Comparison of ENCODE assay signal across 8 cellular contexts in genomic region chr11:12110714-12111481, GRCh38. TPM values are rescaled to one million over a fixed set of nuclear protein-coding genes. Genes with fewer than 3 reads are reported as not detected.
DNase-seq lines count a peak whose midpoint lies in the region; ATAC-seq and TF ChIP-seq lines count a peak whose summit lies in the region.

No MANE protein-coding gene starts in this region.

- peak; percentile 19 to 27 for ATAC-seq in CD4-positive, CD25-positive, alpha-beta regulatory T cell (ENCODE audit: low read depth in 2 of 2)
- ATAC-seq in GM19023 (IDR thresholded peaks at IDR 0.05; ENCODE audit: unreplicated experiment) (peak; percentile 28), HG03108 (IDR thresholded peaks at IDR 0.05; ENCODE audit: unreplicated experiment) (peak; percentile 11), T-cell (replicated peaks in 1 of 4) (peak; percentile 41 to 58 (median 53))
- peak; percentile 49 for ATAC-seq in stimulated activated naive CD8-positive, alpha-beta T cell treated with anti-CD3 and anti-CD28 coated beads, Interleukin-15, amount 100 ng/mL, for 72 hours

- H3K9me3 Mint-ChIP-seq in CD4-positive, CD25-positive, alpha-beta regulatory T cell, result peaks cover 0 to 2% (median 0%) of the 10 kb centered on the region in 7 donors
- no peaks in the 10 kb centered on the region for H3K9me3 Mint-ChIP-seq in T-cell
- no peaks in the 10 kb centered on the region for H3K9me3 Mint-ChIP-seq in stimulated activated naive CD8-positive, alpha-beta T cell treated with anti-CD3 and anti-CD28 coated beads, Interleukin-15, amount 100 ng/mL, for 72 hours

- no peaks in the 10 kb centered on the region for H3K9me3 ChIP-seq in CD4-positive, CD25-positive, alpha-beta regulatory T cell (ENCODE audit: control insufficient read depth in 2 of 2, low read length in 2 of 2)

- no peak overlapping the region for H3K27ac ChIP-seq in CD4-positive, CD25-positive, alpha-beta regulatory T cell (ENCODE audit: insufficient read depth, low read length, poor library complexity, severe bottlenecking)

- H3K27me3 ChIP-seq in CD4-positive, CD25-positive, alpha-beta regulatory T cell (ENCODE audit: control insufficient read depth, insufficient read depth, low read length), result no peaks in the 10 kb centered on the region

- CTCF ChIA-PET in T-cell (lab: Charles Lee), result interaction anchor here in 1 of 2 donors (1.6 kb wide), 1 partner anchor 125 kb away, joined by 11 read pairs; no protein-coding TSS in a partner anchor

- 0 to 13% methylated on average over 18 to 44 of the region's 65 CpGs for WGBS in lower leg skin, 2 donors

- H3K4me3 Mint-ChIP-seq in CD4-positive, CD25-positive, alpha-beta regulatory T cell, result peak overlapping the region; percentile 74 to 91 (median 83)
- peak overlapping the region; percentile 59 to 81 (median 71) for H3K4me3 Mint-ChIP-seq in T-cell
- H3K4me3 Mint-ChIP-seq in stimulated activated naive CD8-positive, alpha-beta T cell treated with anti-CD3 and anti-CD28 coated beads, Interleukin-15, amount 100 ng/mL, for 72 hours, result peak overlapping the region; percentile 84 to 86

- H3K4me1 ChIP-seq in CD4-positive, CD25-positive, alpha-beta regulatory T cell (ENCODE audit: control insufficient read depth, insufficient read depth, low read length, poor library complexity, severe bottlenecking), result peaks cover 25% of the 10 kb centered on the region

- no peak for TF ChIP-seq POLR2A in lower leg skin (IDR thresholded peaks at IDR 0.05)

- H3K36me3 ChIP-seq in CD4-positive, CD25-positive, alpha-beta regulatory T cell (ENCODE audit: control insufficient read depth, insufficient read depth, low read length), result no peaks in the 10 kb centered on the region

- H3K4me1 Mint-ChIP-seq in CD4-positive, CD25-positive, alpha-beta regulatory T cell, result peaks cover 12 to 35% (median 24%) of the 10 kb centered on the region in 4 donors
- H3K4me1 Mint-ChIP-seq in T-cell, result peaks cover 18 to 27% (median 27%) of the 10 kb centered on the region in 3 donors
- H3K4me1 Mint-ChIP-seq in stimulated activated naive CD8-positive, alpha-beta T cell treated with anti-CD3 and anti-CD28 coated beads, Interleukin-15, amount 100 ng/mL, for 72 hours, result peaks cover 55% of the 10 kb centered on the region

- H3K27ac Mint-ChIP-seq in CD4-positive, CD25-positive, alpha-beta regulatory T cell, result no peak overlapping the region
- no peak overlapping the region for H3K27ac Mint-ChIP-seq in T-cell
- H3K27ac Mint-ChIP-seq in stimulated activated naive CD8-positive, alpha-beta T cell treated with anti-CD3 and anti-CD28 coated beads, Interleukin-15, amount 100 ng/mL, for 72 hours, result no peak overlapping the region

- H3K36me3 Mint-ChIP-seq in CD4-positive, CD25-positive, alpha-beta regulatory T cell, result no peaks in the 10 kb centered on the region
- H3K36me3 Mint-ChIP-seq in T-cell, result no peaks in the 10 kb centered on the region

- H3K27me3 Mint-ChIP-seq in CD4-positive, CD25-positive, alpha-beta regulatory T cell, result no peaks in the 10 kb centered on the region
- H3K27me3 Mint-ChIP-seq in T-cell, result no peaks in the 10 kb centered on the region
- H3K27me3 Mint-ChIP-seq in stimulated activated naive CD8-positive, alpha-beta T cell treated with anti-CD3 and anti-CD28 coated beads, Interleukin-15, amount 100 ng/mL, for 72 hours, result no peaks in the 10 kb centered on the region

- intact Hi-C loops in lower leg skin (cut with DNase I; ENCODE audit: low total_unique reads), result no loop called here

- peak; percentile 21 to 62 (median 33) for DNase-seq in CD4-positive, CD25-positive, alpha-beta regulatory T cell
- DNase-seq in T-cell, result peak in 16 of 34 experiments; percentile 9 to 41 (median 24)
- DNase-seq in choroid plexus epithelial cell (ENCODE audit: low read depth), result peak; percentile 34
- DNase-seq in lower leg skin (ENCODE audit: low spot score in 2 of 2), result no peak
- DNase-seq in stimulated activated naive CD8-positive, alpha-beta T cell treated with anti-CD3 and anti-CD28 coated beads, Interleukin-15, amount 100 ng/mL, for 72 hours, result peak; percentile 42 to 47
- no peak for DNase-seq in GM19238 (ENCODE audit: insufficient read length, low spot score)

- TF ChIP-seq CTCF in choroid plexus epithelial cell (conservative IDR thresholded peaks at IDR 0.05; ENCODE audit: low read depth, low read length), result no peak
- TF ChIP-seq CTCF in lower leg skin (IDR thresholded peaks at IDR 0.05), result no peak

- H3K4me3 ChIP-seq in CD4-positive, CD25-positive, alpha-beta regulatory T cell (ENCODE audit: low read depth, low read length), result peak overlapping the region; percentile 26
- peak overlapping the region; percentile 70 for H3K4me3 ChIP-seq in choroid plexus epithelial cell (ENCODE audit: low read depth, low read length)
- peak overlapping the region; percentile 55 for H3K4me3 ChIP-seq in lower leg skin (ENCODE audit: low read depth, poor library complexity, severe bottlenecking)

- POLR2A ChIA-PET in T-cell (lab: Charles Lee), result no interaction called here

RNA-seq across cellular contexts. Expression of gene MICAL2, which starts 0.5 kb away (rescaled TPM):
- 67.5 TPM for total RNA-seq in CD4-positive, CD25-positive, alpha-beta regulatory T cell
- 10 to 100 TPM; 15.9 to 39.0 (median 22.9) TPM for polyA plus RNA-seq in CD4-positive, CD25-positive, alpha-beta regulatory T cell
- 10 to 100 TPM; 13.7 to 38.7 (median 22.9) TPM for total RNA-seq in T-cell
- total RNA-seq in lower leg skin, result 100 to 1,000 TPM; 117 to 238 (median 145) TPM

Comparison
In these comparisons a context has a peak if more than half of its experiments do, and no peak if none do; other contexts are left out.
1. DNase-seq: peak in CD4-positive, CD25-positive, alpha-beta regulatory T cell (3 of 3), choroid plexus epithelial cell (single experiment) and stimulated activated naive CD8-positive, alpha-beta T cell treated with anti-CD3 and anti-CD28 coated beads, Interleukin-15, amount 100 ng/mL, for 72 hours (2 of 2); none in lower leg skin (0 of 2) and GM19238 (single experiment).
2. Peak in every context shown above with its lines, with median percentiles within 50 percentile points of each other: ATAC-seq, H3K4me3 ChIP-seq and H3K4me3 Mint-ChIP-seq.